7 cellular contexts compared by ENCODE assay signal in genomic region chr6:39892490-39893129, GRCh38. TPM values are rescaled to one million over a fixed set of nuclear protein-coding genes. Genes with fewer than 3 reads are reported as not detected.
DNase-seq lines count a peak whose midpoint lies in the region; ATAC-seq, FAIRE-seq and TF ChIP-seq lines count a peak whose summit lies in the region.

No MANE protein-coding gene starts in this region.

- DNase-seq in EL (peak; percentile 76), HTR-8/SVneo (ENCODE audit: insufficient read length, low spot score) (peak; percentile 82), T1000 (lab: John Stamatoyannopoulos, UW) (peak; percentile 21), fibroblast of peridontal ligament (ENCODE audit: extremely low read depth) (peak; percentile 77)
- DNase-seq in stimulated activated naive CD4-positive, alpha-beta T cell (lab: John Stamatoyannopoulos, UW), result no peak

- no peak for TF ChIP-seq EP300 in neural cell (conservative IDR thresholded peaks at IDR 0.05; ENCODE audit: poor library complexity, severe bottlenecking)

- peak; percentile 48 for TF ChIP-seq CTCF in neural cell (IDR thresholded peaks at IDR 0.05; ENCODE audit: poor library complexity, severe bottlenecking)

- H3K9me2 ChIP-seq in neural cell (ENCODE audit: insufficient read depth, low read length), result no peaks in the 10 kb centered on the region

- FAIRE-seq in HTR-8/SVneo (lab: Jason Lieb, UNC), result peak; percentile 55

- H3K9me3 ChIP-seq in neural cell (ENCODE audit: low read length), result no peaks in the 10 kb centered on the region

- H4K20me1 ChIP-seq in neural cell (ENCODE audit: insufficient read depth), result no peaks in the 10 kb centered on the region

- no peaks in the 10 kb centered on the region for H3F3A ChIP-seq in neural cell (ENCODE audit: insufficient read depth, low read length, poor library complexity, severe bottlenecking)

- H3K4me3 ChIP-seq in neural cell (ENCODE audit: low read length), result no peak overlapping the region

- H2AFZ ChIP-seq in neural cell (ENCODE audit: low read depth, low read length), result no peak overlapping the region

- H3K27me3 ChIP-seq in neural cell (ENCODE audit: insufficient read depth, low read depth, low read length), result no peaks in the 10 kb centered on the region

- no peaks in the 10 kb centered on the region for H3K36me3 ChIP-seq in neural cell (ENCODE audit: insufficient read depth, low read length)

- H3K27ac ChIP-seq in neural cell (ENCODE audit: low read length), result no peak overlapping the region

- no peak overlapping the region for H3K4me2 ChIP-seq in neural cell (ENCODE audit: low read length)

- no peaks in the 10 kb centered on the region for H3K79me2 ChIP-seq in neural cell (replicated peaks; ENCODE audit: insufficient read depth, low read length)

- peak; percentile 45 for TF ChIP-seq RAD21 in neural cell (conservative IDR thresholded peaks at IDR 0.05)

- H3K9ac ChIP-seq in neural cell (ENCODE audit: low read length), result no peak overlapping the region

- no peak for ATAC-seq in HG03571 (IDR thresholded peaks at IDR 0.05; ENCODE audit: unreplicated experiment)

TF ChIP-seq in neural cell, 6 proteins besides CTCF, POLR2A, EP300 and RAD21:
- peak; percentile 49 for TF ChIP-seq SMC3 (conservative IDR thresholded peaks at IDR 0.05; ENCODE audit: poor library complexity)
- no peak for TF ChIP-seq TAF1 (IDR thresholded peaks at IDR 0.05; ENCODE audit: low read depth)
- TF ChIP-seq MXI1 (conservative IDR thresholded peaks at IDR 0.05; ENCODE audit: poor library complexity, severe bottlenecking), result no peak
- TF ChIP-seq POLR2AphosphoS5 (IDR thresholded peaks at IDR 0.05), result no peak
- no peak for TF ChIP-seq EZH2 (IDR thresholded peaks at IDR 0.05; ENCODE audit: borderline replicate concordance, insufficient read depth, low read length, poor library complexity, severe bottlenecking)
- TF ChIP-seq, protein P1, sequence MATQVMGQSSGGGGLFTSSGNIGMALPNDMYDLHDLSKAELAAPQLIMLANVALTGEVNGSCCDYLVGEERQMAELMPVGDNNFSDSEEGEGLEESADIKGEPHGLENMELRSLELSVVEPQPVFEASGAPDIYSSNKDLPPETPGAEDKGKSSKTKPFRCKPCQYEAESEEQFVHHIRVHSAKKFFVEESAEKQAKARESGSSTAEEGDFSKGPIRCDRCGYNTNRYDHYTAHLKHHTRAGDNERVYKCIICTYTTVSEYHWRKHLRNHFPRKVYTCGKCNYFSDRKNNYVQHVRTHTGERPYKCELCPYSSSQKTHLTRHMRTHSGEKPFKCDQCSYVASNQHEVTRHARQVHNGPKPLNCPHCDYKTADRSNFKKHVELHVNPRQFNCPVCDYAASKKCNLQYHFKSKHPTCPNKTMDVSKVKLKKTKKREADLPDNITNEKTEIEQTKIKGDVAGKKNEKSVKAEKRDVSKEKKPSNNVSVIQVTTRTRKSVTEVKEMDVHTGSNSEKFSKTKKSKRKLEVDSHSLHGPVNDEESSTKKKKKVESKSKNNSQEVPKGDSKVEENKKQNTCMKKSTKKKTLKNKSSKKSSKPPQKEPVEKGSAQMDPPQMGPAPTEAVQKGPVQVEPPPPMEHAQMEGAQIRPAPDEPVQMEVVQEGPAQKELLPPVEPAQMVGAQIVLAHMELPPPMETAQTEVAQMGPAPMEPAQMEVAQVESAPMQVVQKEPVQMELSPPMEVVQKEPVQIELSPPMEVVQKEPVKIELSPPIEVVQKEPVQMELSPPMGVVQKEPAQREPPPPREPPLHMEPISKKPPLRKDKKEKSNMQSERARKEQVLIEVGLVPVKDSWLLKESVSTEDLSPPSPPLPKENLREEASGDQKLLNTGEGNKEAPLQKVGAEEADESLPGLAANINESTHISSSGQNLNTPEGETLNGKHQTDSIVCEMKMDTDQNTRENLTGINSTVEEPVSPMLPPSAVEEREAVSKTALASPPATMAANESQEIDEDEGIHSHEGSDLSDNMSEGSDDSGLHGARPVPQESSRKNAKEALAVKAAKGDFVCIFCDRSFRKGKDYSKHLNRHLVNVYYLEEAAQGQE (IDR thresholded peaks at IDR 0.05; ENCODE audit: borderline replicate concordance), result no peak
TF ChIP-seq in neural cell: peak in this region for 1.

RNA-seq across cellular contexts. Expression of gene MOCS1, which starts 41.7 kb away (rescaled TPM):
- 4.6 and 6.4 TPM in 2 replicates for polyA plus RNA-seq in neural cell
- polyA minus RNA-seq in neural cell, result 7.1 and 7.6 TPM in 2 replicates

Comparison
In these comparisons a context has a peak if more than half of its experiments do, and no peak if none do; other contexts are left out.
1. DNase-seq: peak in EL (single experiment), HTR-8/SVneo (single experiment), T1000 (single experiment) and fibroblast of peridontal ligament (single experiment); none in stimulated activated naive CD4-positive, alpha-beta T cell (0 of 6).